Comparison of ENCODE assay signal across 7 cellular contexts in genomic region chr17:79023180-79023705, GRCh38. TPM values are rescaled to one million over a fixed set of nuclear protein-coding genes. Genes with fewer than 3 reads are reported as not detected.
DNase-seq lines count a peak whose midpoint lies in the region; TF ChIP-seq lines count a peak whose summit lies in the region.
"Had no signal": no experiment of that assay in that cellular context is flagged by ENCODE, and none has a peak within 500 bp of the region (broad histone marks: within the 10 kb centered on the region; RNA-seq: fewer than 3 reads in every experiment).

No MANE protein-coding gene starts in this region.

- H3K9me3 ChIP-seq in sigmoid colon = no peaks in the 10 kb centered on the region

- peak; percentile 29 for DNase-seq in RKO (ENCODE audit: low spot score)
- DNase-seq in fibroblast of pulmonary artery (ENCODE audit: low read depth) = peak; percentile 48
- peak; percentile 61 for DNase-seq in sigmoid colon
- DNase-seq in RWPE1 (ENCODE audit: low spot score) = no peak
- DNase-seq in GM10248 (ENCODE audit: extremely low spot score) = no peak
- no peak for DNase-seq in superior temporal gyrus (ENCODE audit: extremely low spot score)

- WGBS in sigmoid colon, 2 donors = 85 to 91% methylated on average over 12 of the region's 12 CpGs

- peak overlapping the region; percentile 72 to 81 (median 79) for H3K27ac ChIP-seq in sigmoid colon
- H3K27ac ChIP-seq in RWPE1 = no peak overlapping the region

- no peak for TF ChIP-seq EP300 in sigmoid colon (IDR thresholded peaks at IDR 0.05)

- intact Hi-C loops in sigmoid colon (cut with DNase I) = loop anchor here (5.0 kb wide), 1 partner anchor 54 kb away; no protein-coding TSS in a partner anchor

- H3K27me3 ChIP-seq in sigmoid colon = no peaks in the 10 kb centered on the region

- POLR2A ChIA-PET in RWPE1 (lab: Yijun Ruan, JAX; ENCODE audit: low non-redundant PET) = no interaction called here
- POLR2A ChIA-PET in GM10248 (lab: Yijun Ruan, JAX) = no interaction called here

- TF ChIP-seq POLR2A in sigmoid colon (IDR thresholded peaks at IDR 0.05) = no peak

- H3K36me3 ChIP-seq in sigmoid colon = no peaks in the 10 kb centered on the region

- TF ChIP-seq CTCF in fibroblast of pulmonary artery (IDR thresholded peaks at IDR 0.05; ENCODE audit: low read length, missing control alignments) = no peak
- TF ChIP-seq CTCF in sigmoid colon (IDR thresholded peaks at IDR 0.05) = no peak
- no peak for TF ChIP-seq CTCF in RWPE1 (conservative IDR thresholded peaks at IDR 0.05; ENCODE audit: low read depth)
- no peak for TF ChIP-seq CTCF in GM10248 (IDR thresholded peaks at IDR 0.05; ENCODE audit: control extremely low read depth, extremely low read depth, low read depth, missing control alignments)

- CTCF ChIA-PET in RWPE1 (lab: Yijun Ruan, JAX) (interaction anchor here (0.7 kb wide), 1 partner anchor 19 kb away, joined by 3 read pairs; no protein-coding TSS in a partner anchor), GM10248 (lab: Yijun Ruan, JAX) (interaction anchor here (1.3 to 3.3 kb wide), 2 partner anchors 19 to 20 kb away, joined by 3 to 24 read pairs; no protein-coding TSS in a partner anchor)

- peaks cover 0 to 63% (median 61%) of the 10 kb centered on the region in 4 donors for H3K4me1 ChIP-seq in sigmoid colon

- H3K4me3 ChIP-seq in fibroblast of pulmonary artery (replicated peaks; ENCODE audit: low read depth, low read length) (peak overlapping the region; percentile 86), sigmoid colon (peak overlapping the region in 2 of 4 donors; percentile 63 to 79)

RNA-seq across cellular contexts. Expression of gene C1QTNF1, which starts 0.7 kb away (rescaled TPM):
- 10 to 100 TPM; 14.8 to 31.4 (median 26.2) TPM for total RNA-seq in sigmoid colon
- 10 to 100 TPM in 1 of 3 donors, 1 to 10 TPM in 2; 1.4 to 34.6 (median 4.8) TPM for polyA plus RNA-seq in sigmoid colon
- total RNA-seq: activated CD4-positive, alpha-beta T cell treated with anti-CD3 and anti-CD28 coated beads, Interleukin-2, amount 10 ng/mL, durations not matched to agents 7 days and 5 days had no signal

RNA-seq across cellular contexts. Expression of gene CANT1, which starts 13.7 kb away (rescaled TPM):
- 10 to 100 TPM; 11.1 to 19.1 (median 13.4) TPM for total RNA-seq in sigmoid colon
- polyA plus RNA-seq in sigmoid colon = 100 to 1,000 TPM in 1 of 3 donors, 10 to 100 TPM in 2; 51.1 to 132 (median 60.3) TPM

RNA-seq across cellular contexts. Expression of gene LGALS3BP, which starts 43.5 kb away (rescaled TPM):
- 100 to 1,000 TPM; 134 to 277 (median 186) TPM for total RNA-seq in sigmoid colon
- 100 to 1,000 TPM in 2 of 3 donors, 10 to 100 TPM in 1; 92.5 to 415 (median 138) TPM for polyA plus RNA-seq in sigmoid colon

RNA-seq across cellular contexts. Expression of gene ENGASE, which starts 51.4 kb away (rescaled TPM):
- total RNA-seq in sigmoid colon = 10 to 100 TPM; 14.3 to 26.3 (median 14.4) TPM
- 10 to 100 TPM in 2 of 3 donors, 1 to 10 TPM in 1; 7.2 to 55.9 (median 10.6) TPM for polyA plus RNA-seq in sigmoid colon

Comparison
In these comparisons a context has a peak if more than half of its experiments do, and no peak if none do; other contexts are left out.
1. DNase-seq: peak in RKO (single experiment), fibroblast of pulmonary artery (single experiment) and sigmoid colon (single experiment); none in RWPE1 (single experiment), GM10248 (single experiment) and superior temporal gyrus (single experiment).